1 cellular context compared by ENCODE assay signal in genomic region chr20:64255361-64256281, GRCh38.
TF ChIP-seq lines count a peak whose summit lies in the region.

PCMTD2 (plus strand) TSS chr20:64255748; CDS start chr20:64259966, 4,218 bp downstream.

TF ChIP-seq in HepG2, 621 proteins besides CTCF, POLR2A, EP300 and RAD21 (continued from another document and continues in another):
- TF ChIP-seq ZNF644 (CRISPR knock-in tag; IDR thresholded peaks at IDR 0.05; ENCODE audit: low read depth) (0 out of 2 replicates have a peak, but pooled peaks have one; percentile 1), ZUFSP (CRISPR knock-in tag; IDR thresholded peaks at IDR 0.05; ENCODE audit: borderline replicate concordance) (no peak), CSRNP2 (CRISPR knock-in tag; conservative IDR thresholded peaks at IDR 0.05; ENCODE audit: low read depth) (no peak), CC2D1A (CRISPR knock-in tag; IDR thresholded peaks at IDR 0.05) (no peak), GABPA (IDR thresholded peaks at IDR 0.05; ENCODE audit: low read depth, low read length) (no peak), GABPA (CRISPR knock-in tag; IDR thresholded peaks at IDR 0.05; ENCODE audit: low read depth) (no peak), SCMH1 (CRISPR knock-in tag; IDR thresholded peaks at IDR 0.05; ENCODE audit: borderline replicate concordance) (no peak), CEBPZ (IDR thresholded peaks at IDR 0.05; ENCODE audit: low read length) (no peak), THAP8 (CRISPR knock-in tag; IDR thresholded peaks at IDR 0.05; ENCODE audit: borderline replicate concordance) (0 out of 2 replicates have a peak, but pooled peaks have one; percentile 60), ZNF446 (CRISPR knock-in tag; IDR thresholded peaks at IDR 0.05) (peak; percentile 98), HES4 (CRISPR knock-in tag; IDR thresholded peaks at IDR 0.05; ENCODE audit: borderline replicate concordance) (peak; percentile 98), TERF1 (CRISPR knock-in tag; IDR thresholded peaks at IDR 0.05) (peak; percentile 26), ZKSCAN5 (CRISPR knock-in tag; IDR thresholded peaks at IDR 0.05) (no peak), SNAPC2 (CRISPR knock-in tag; IDR thresholded peaks at IDR 0.05) (peak; percentile 61; the same call in 1 of the 2 replicates), MAX (IDR thresholded peaks at IDR 0.05) (peak; percentile 97), ZNF639 (CRISPR knock-in tag; conservative IDR thresholded peaks at IDR 0.05) (peak; percentile 63), HNRNPLL (IDR thresholded peaks at IDR 0.05; ENCODE audit: low read depth, low read length, poor library complexity, severe bottlenecking) (peak; percentile 89), RARG (CRISPR knock-in tag; IDR thresholded peaks at IDR 0.05; ENCODE audit: low read depth) (no peak), ZNF124 (CRISPR knock-in tag; IDR thresholded peaks at IDR 0.05) (peak; percentile 26), ZSCAN5A (CRISPR knock-in tag; IDR thresholded peaks at IDR 0.05; ENCODE audit: borderline replicate concordance) (no peak), ZBTB14 (CRISPR knock-in tag; IDR thresholded peaks at IDR 0.05) (no peak; the same call in 1 of the 2 replicates), ZFP1 (CRISPR knock-in tag; IDR thresholded peaks at IDR 0.05) (no peak), CBX5 (CRISPR knock-in tag; IDR thresholded peaks at IDR 0.05; ENCODE audit: borderline replicate concordance) (peak; percentile 60; the same call in 1 of the 2 replicates), ZBTB33 (CRISPR knock-in tag; IDR thresholded peaks at IDR 0.05) (no peak), HNRNPH1 (optimal IDR thresholded peaks at IDR 0.05; ENCODE audit: low read depth, low read length) (no peak), UBTF (CRISPR knock-in tag; IDR thresholded peaks at IDR 0.05) (peak; percentile 79), TOE1 (CRISPR knock-in tag; IDR thresholded peaks at IDR 0.05) (no peak; the same call in 1 of the 2 replicates), HMG20A (CRISPR knock-in tag; IDR thresholded peaks at IDR 0.05; ENCODE audit: borderline replicate concordance) (no peak), ZNF737 (CRISPR knock-in tag; IDR thresholded peaks at IDR 0.05; ENCODE audit: borderline replicate concordance) (no peak), NR2F1 (CRISPR knock-in tag; IDR thresholded peaks at IDR 0.05) (peak; percentile 25 to 31; a peak in 1 of 4 replicates), MIER3 (CRISPR knock-in tag; IDR thresholded peaks at IDR 0.05; ENCODE audit: borderline replicate concordance) (peak; percentile 22; the same call in 1 of the 2 replicates), ZNF674 (CRISPR knock-in tag; IDR thresholded peaks at IDR 0.05; ENCODE audit: low read depth) (peak; percentile 66), SKI (IDR thresholded peaks at IDR 0.05; ENCODE audit: partially characterized antibody) (no peak), RFX5 (IDR thresholded peaks at IDR 0.05; ENCODE audit: low read depth, low read length) (no peak), IKZF4 (CRISPR knock-in tag; IDR thresholded peaks at IDR 0.05; ENCODE audit: borderline replicate concordance, low read depth, not compliant biosample characterization) (peak; percentile 81), REPIN1 (CRISPR knock-in tag; IDR thresholded peaks at IDR 0.05; ENCODE audit: borderline replicate concordance, low read depth) (no peak), MXD1 (CRISPR knock-in tag; IDR thresholded peaks at IDR 0.05) (peak; percentile 89), THYN1 (CRISPR knock-in tag; IDR thresholded peaks at IDR 0.05; ENCODE audit: borderline replicate concordance, low read depth) (no peak), SMYD3 (CRISPR knock-in tag; IDR thresholded peaks at IDR 0.05) (no peak), ZBTB1 (CRISPR knock-in tag; IDR thresholded peaks at IDR 0.05; ENCODE audit: borderline replicate concordance) (no peak), ZNF282 (IDR thresholded peaks at IDR 0.05; ENCODE audit: partially characterized antibody) (no peak), ZNF337 (CRISPR knock-in tag; IDR thresholded peaks at IDR 0.05; ENCODE audit: borderline replicate concordance, low read depth) (0 out of 2 replicates have a peak, but pooled peaks have one; percentile 20)
